ENCODE assay signal across 19 cellular contexts in the genomic region with DNA sequence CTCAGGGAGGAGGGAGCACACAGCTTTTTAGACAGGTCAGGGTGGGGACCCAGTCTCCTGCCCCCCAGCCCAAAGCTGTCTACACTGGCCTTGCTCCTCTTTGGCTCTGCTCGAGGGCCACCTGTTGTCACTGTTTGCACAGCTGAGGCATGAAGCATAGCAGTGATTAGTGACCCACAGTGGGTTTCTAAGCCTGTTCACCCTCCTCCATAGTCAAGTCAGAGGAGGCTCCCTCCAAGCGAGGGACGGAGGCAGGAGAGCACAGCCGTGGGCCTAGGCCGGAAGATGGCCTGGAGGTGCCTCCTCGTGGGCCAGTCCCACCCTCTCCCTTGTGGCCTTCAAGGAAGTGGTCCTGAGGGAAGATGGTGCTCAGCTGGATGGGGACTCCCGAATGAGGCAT.
"Had no signal": no experiment of that assay in that cellular context is flagged by ENCODE, and none has a peak within 500 bp of the region (broad histone marks: within the 10 kb centered on the region; RNA-seq: fewer than 3 reads in every experiment).

No MANE protein-coding gene starts in this region.

- H3K4me3 Mint-ChIP-seq: activated CD4-positive, alpha-beta memory T cell treated with anti-CD3 and anti-CD28 coated beads, Interleukin-2, amount 10 ng/mL, durations not matched to agents 7 days and 5 days; activated CD4-positive, alpha-beta T cell treated with anti-CD3 and anti-CD28 coated beads for 36 hours; activated T-cell treated with anti-CD3 and anti-CD28 coated beads, Interleukin-2, amount 50 U/mL, for 4 hours; endodermal cell; memory B cell; stimulated activated naive B cell treated with anti-CD40 and anti-IgM and Interleukin-4, amounts not matched to agents 10 μg/mL and 1 μg/mL and 100 μg/mL, for 72 hours had no signal

- H3K36me3 Mint-ChIP-seq: activated naive CD4-positive, alpha-beta T cell treated with anti-CD3 and anti-CD28 coated beads, Interleukin-2, amount 50 U/mL, for 72 hours; memory B cell; naive thymus-derived CD4-positive, alpha-beta T cell; stimulated activated naive B cell treated with anti-CD40 and anti-IgM and Interleukin-4, amounts not matched to agents 10 μg/mL and 1 μg/mL and 100 μg/mL, for 72 hours had no signal

- DNase-seq: activated CD4-positive, alpha-beta memory T cell treated with anti-CD3 and anti-CD28 coated beads, Interleukin-2, amount 10 ng/mL, durations not matched to agents 7 days and 5 days; activated CD4-positive, alpha-beta T cell treated with anti-CD3 and anti-CD28 coated beads for 36 hours; activated effector memory CD4-positive, alpha-beta T cell treated with Interleukin-2 at 50 U/mL for 16 hours; activated T-cell treated with anti-CD3 and anti-CD28 coated beads, Interleukin-2, amount 50 U/mL, for 4 hours; dorsolateral prefrontal cortex; endodermal cell; erythroblast; kidney; left ventricle myocardium inferior; mucosa of descending colon; naive thymus-derived CD4-positive, alpha-beta T cell; stimulated activated CD4-positive, alpha-beta T cell treated with anti-CD3 and anti-CD28 coated beads, Interleukin-2, amount 100 ng/mL, for 48 hours; stimulated activated naive B cell treated with anti-CD40 and anti-IgM and Interleukin-4, amounts not matched to agents 10 μg/mL and 1 μg/mL and 100 μg/mL, for 72 hours had no signal

- ATAC-seq: activated CD4-positive, alpha-beta T cell treated with anti-CD3 and anti-CD28 coated beads for 36 hours; activated naive CD4-positive, alpha-beta T cell treated with anti-CD3 and anti-CD28 coated beads, Interleukin-2, amount 50 U/mL, for 72 hours; activated T-cell treated with anti-CD3 and anti-CD28 coated beads, Interleukin-2, amount 50 U/mL, for 4 hours; mucosa of descending colon; naive thymus-derived CD4-positive, alpha-beta T cell; stimulated activated naive B cell treated with anti-CD40 and anti-IgM and Interleukin-4, amounts not matched to agents 10 μg/mL and 1 μg/mL and 100 μg/mL, for 72 hours had no signal

- H3K27me3 ChIP-seq: cardiac muscle cell, dorsolateral prefrontal cortex, hepatocyte, thyroid gland had no signal

- H3K4me2 ChIP-seq: hepatocyte had no signal

- H3K9me3 Mint-ChIP-seq: activated CD4-positive, alpha-beta memory T cell treated with anti-CD3 and anti-CD28 coated beads, Interleukin-2, amount 10 ng/mL, durations not matched to agents 7 days and 5 days; activated naive CD4-positive, alpha-beta T cell treated with anti-CD3 and anti-CD28 coated beads, Interleukin-2, amount 50 U/mL, for 72 hours; activated T-cell treated with anti-CD3 and anti-CD28 coated beads, Interleukin-2, amount 50 U/mL, for 4 hours; endodermal cell; memory B cell; naive thymus-derived CD4-positive, alpha-beta T cell; stimulated activated naive B cell treated with anti-CD40 and anti-IgM and Interleukin-4, amounts not matched to agents 10 μg/mL and 1 μg/mL and 100 μg/mL, for 72 hours had no signal

- H3K27ac Mint-ChIP-seq: activated CD4-positive, alpha-beta memory T cell treated with anti-CD3 and anti-CD28 coated beads, Interleukin-2, amount 10 ng/mL, durations not matched to agents 7 days and 5 days; activated CD4-positive, alpha-beta T cell treated with anti-CD3 and anti-CD28 coated beads for 36 hours; activated naive CD4-positive, alpha-beta T cell treated with anti-CD3 and anti-CD28 coated beads, Interleukin-2, amount 50 U/mL, for 72 hours; endodermal cell; memory B cell; naive thymus-derived CD4-positive, alpha-beta T cell; stimulated activated naive B cell treated with anti-CD40 and anti-IgM and Interleukin-4, amounts not matched to agents 10 μg/mL and 1 μg/mL and 100 μg/mL, for 72 hours had no signal

- H2AFZ ChIP-seq: hepatocyte, parathyroid adenoma had no signal

- H3K36me3 ChIP-seq: cardiac muscle cell, left ventricle myocardium inferior, thyroid gland had no signal

- H3K79me2 ChIP-seq: hepatocyte, parathyroid adenoma had no signal

- H3K27ac ChIP-seq: cardiac muscle cell, hepatocyte, left ventricle myocardium inferior, parathyroid adenoma, thyroid gland had no signal

- H3K4me1 ChIP-seq: parathyroid adenoma had no signal

- H3K4me3 ChIP-seq: cardiac muscle cell, hepatocyte, left ventricle myocardium inferior, mucosa of descending colon, thyroid gland had no signal

- H3K4me1 Mint-ChIP-seq: activated CD4-positive, alpha-beta memory T cell treated with anti-CD3 and anti-CD28 coated beads, Interleukin-2, amount 10 ng/mL, durations not matched to agents 7 days and 5 days; activated CD4-positive, alpha-beta T cell treated with anti-CD3 and anti-CD28 coated beads for 36 hours; naive thymus-derived CD4-positive, alpha-beta T cell; stimulated activated naive B cell treated with anti-CD40 and anti-IgM and Interleukin-4, amounts not matched to agents 10 μg/mL and 1 μg/mL and 100 μg/mL, for 72 hours had no signal
